Comparison of ENCODE assay signal across 11 cellular contexts in the genomic region with DNA sequence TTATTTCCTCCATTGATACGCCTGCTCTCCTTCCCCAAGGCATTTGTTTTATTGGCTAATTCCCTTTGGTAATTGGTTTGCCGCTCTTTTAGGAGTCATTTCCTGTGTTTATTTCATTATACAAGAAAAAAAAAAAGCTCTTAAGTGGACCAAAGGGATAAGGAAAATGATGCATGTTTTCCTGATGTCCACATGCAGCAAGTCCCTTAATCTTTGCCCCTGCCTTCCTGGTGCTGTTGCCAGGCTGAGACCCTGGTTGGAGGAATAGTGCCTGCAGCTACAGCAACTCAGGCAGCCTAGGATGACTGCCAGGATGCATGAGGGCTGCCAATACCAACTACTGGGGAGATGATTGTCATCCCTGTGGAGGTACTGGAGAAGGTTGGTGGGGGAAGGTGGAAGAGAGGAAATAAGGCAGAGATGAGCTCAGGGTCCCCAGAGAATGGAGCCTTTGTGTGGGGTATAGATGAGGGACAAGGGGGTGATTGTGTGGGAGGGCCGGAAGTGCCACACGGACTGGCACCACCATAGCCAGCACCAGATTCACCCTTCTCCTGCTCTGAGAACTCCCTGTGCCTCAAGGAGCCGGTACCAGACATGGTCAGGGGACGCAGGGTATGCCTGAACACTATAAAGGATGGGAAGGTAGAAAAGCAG. TPM values are rescaled to one million over a fixed set of nuclear protein-coding genes. Genes with fewer than 3 reads are reported as not detected.
A peak's percentile ranks its signal among the peaks of the same experiment; 100 is the strongest.
DNase-seq lines count a peak whose midpoint lies in the region; ATAC-seq and TF ChIP-seq lines count a peak whose summit lies in the region.
"Had no signal": no experiment of that assay in that cellular context is flagged by ENCODE, and none has a peak within 500 bp of the region (broad histone marks: within the 10 kb centered on the region; RNA-seq: fewer than 3 reads in every experiment).

No MANE protein-coding gene starts in this region.

- peaks cover 9% of the 10 kb centered on the region for H3K36me3 Mint-ChIP-seq in Caco-2 (ENCODE audit: insufficient read depth, unreplicated experiment)
- no peaks in the 10 kb centered on the region for H3K36me3 Mint-ChIP-seq in neural crest cell (ENCODE audit: low read depth)

- peak in 1 of 2 experiments; percentile 10 for DNase-seq in Caco-2
- peak; percentile 22 for DNase-seq in NCI-H69 (lab: John Stamatoyannopoulos, UW)
- peak; percentile 80 for DNase-seq in epidermal melanocyte (ENCODE audit: insufficient read length, low spot score)
- no peak for DNase-seq in neural crest cell (ENCODE audit: low read depth, low spot score)
- DNase-seq in activated gamma-delta T cell treated with Interleukin-2 at 50 U/mL for 16 hours = no peak
- DNase-seq: NCI-H1436 treated with DMSO at 0.1 percent for 48 hours; stimulated activated CD4-positive, alpha-beta T cell treated with anti-CD3 and anti-CD28 coated beads, Interleukin-4, amount 100 ng/mL, for 24 hours had no signal

- TF ChIP-seq CTCF in Caco-2 (IDR thresholded peaks at IDR 0.05; ENCODE audit: insufficient read depth in 1 of 2, low read depth in 1 of 2, low read length in 1 of 2, severe bottlenecking in 1 of 2, unreplicated experiment in 1 of 2) = no peak
- no peak for TF ChIP-seq CTCF in neural crest cell (conservative IDR thresholded peaks at IDR 0.05)

- intact Hi-C loops in Caco-2 (cut with micrococcal nuclease; ENCODE audit: unreplicated experiment) = no loop called here

- H3K9me3 Mint-ChIP-seq in Caco-2 (ENCODE audit: unreplicated experiment) (no peaks in the 10 kb centered on the region), neural crest cell (no peaks in the 10 kb centered on the region)

- H3K4me3 ChIP-seq in Caco-2 (ENCODE audit: low read depth, low read length) = no peak overlapping the region

- POLR2A ChIA-PET in Caco-2 (lab: Charles Lee) = no interaction called here

- H3K27ac Mint-ChIP-seq in Caco-2 (ENCODE audit: unreplicated experiment) = peak overlapping the region; percentile 10
- H3K27ac Mint-ChIP-seq in neural crest cell (ENCODE audit: unreplicated experiment) = peak overlapping the region; percentile 88

- no peaks in the 10 kb centered on the region for H3K27me3 Mint-ChIP-seq in Caco-2 (ENCODE audit: insufficient read depth, unreplicated experiment)
- H3K27me3 Mint-ChIP-seq in neural crest cell (ENCODE audit: low read depth) = no peaks in the 10 kb centered on the region

- no peaks in the 10 kb centered on the region for H3K27me3 ChIP-seq in Caco-2 (replicated peaks; ENCODE audit: control insufficient read depth, insufficient read depth, low read length)

- no peak overlapping the region for H3K4me3 Mint-ChIP-seq in Caco-2 (ENCODE audit: unreplicated experiment)
- peak overlapping the region; percentile 26 for H3K4me3 Mint-ChIP-seq in neural crest cell

- H3K4me1 Mint-ChIP-seq in Caco-2 (ENCODE audit: low read depth, unreplicated experiment) (no peaks in the 10 kb centered on the region), neural crest cell (peaks cover 21% of the 10 kb centered on the region)

- CTCF ChIA-PET in Caco-2 (lab: Charles Lee) = interaction anchor here (0.5 kb wide), 1 partner anchor 120 kb away, joined by 8 read pairs; no protein-coding TSS in a partner anchor

- ATAC-seq in GM21528 (IDR thresholded peaks at IDR 0.05; ENCODE audit: low FRiP score, unreplicated experiment) = no peak
- no peak for ATAC-seq in HG03342 (IDR thresholded peaks at IDR 0.05; ENCODE audit: unreplicated experiment)
- ATAC-seq in GM21737 (IDR thresholded peaks at IDR 0.05; ENCODE audit: unreplicated experiment) = no peak
- ATAC-seq: esophagus mucosa had no signal

- H3K9me3 ChIP-seq in Caco-2 = no peaks in the 10 kb centered on the region

- no TSS peak for BruUV-seq in Caco-2 (replicated peaks; lab: Mats Ljungman, UMichigan)

- H3K36me3 ChIP-seq in Caco-2 (ENCODE audit: control insufficient read depth, insufficient read depth, low read length) = no peaks in the 10 kb centered on the region; the same call in none of the 2 replicates

- H3K4me1 ChIP-seq in Caco-2 = peaks cover 4% of the 10 kb centered on the region

RNA-seq across cellular contexts. Expression of a gene that starts 6.1 kb away (rescaled TPM):
- 38.0 and 42.6 TPM in 2 replicates for total RNA-seq in Caco-2 (2022)
- 49.7 and 52.5 TPM in 2 replicates for total RNA-seq in neural crest cell

RNA-seq across cellular contexts. Expression of a gene that starts 17.6 kb away (rescaled TPM):
- total RNA-seq in Caco-2 (2022) (78.2 and 79.0 TPM in 2 replicates), neural crest cell (71.6 and 75.2 TPM in 2 replicates)

RNA-seq across cellular contexts. Expression of a gene that starts 29.5 kb away (rescaled TPM):
- total RNA-seq in Caco-2 (2022) (24.4 and 30.8 TPM in 2 replicates), neural crest cell (34.1 and 34.7 TPM in 2 replicates)

RNA-seq across cellular contexts. Expression of a gene that starts 34.4 kb away (rescaled TPM):
- total RNA-seq in Caco-2 (2022) = 135 and 150 TPM in 2 replicates
- 107 and 113 TPM in 2 replicates for total RNA-seq in neural crest cell

RNA-seq across cellular contexts. Expression of a gene that starts 38.8 kb away (rescaled TPM):
- total RNA-seq in Caco-2 (2022) (9.0 and 9.8 TPM in 2 replicates), neural crest cell (18.2 and 20.0 TPM in 2 replicates)

Comparison
In these comparisons a context has a peak if more than half of its experiments do, and no peak if none do; other contexts are left out.
1. DNase-seq: peak in NCI-H69 (single experiment) and epidermal melanocyte (single experiment); none in neural crest cell (single experiment) and activated gamma-delta T cell treated with Interleukin-2 at 50 U/mL for 16 hours (single experiment).